Comparison of ENCODE assay signal across 9 cellular contexts in genomic region chr6:41427642-41428401, GRCh38.
A peak's percentile ranks its signal among the peaks of the same experiment; 100 is the strongest.
DNase-seq lines count a peak whose midpoint lies in the region; ATAC-seq and TF ChIP-seq lines count a peak whose summit lies in the region.
"Had no signal": no experiment of that assay in that cellular context is flagged by ENCODE, and none has a peak within 500 bp of the region (broad histone marks: within the 10 kb centered on the region; RNA-seq: fewer than 3 reads in every experiment).

No MANE protein-coding gene starts in this region.

- peaks cover 20% of the 10 kb centered on the region for H3K4me1 Mint-ChIP-seq in activated naive CD8-positive, alpha-beta T cell treated with anti-CD3 and anti-CD28 coated beads for 36 hours

- peaks cover 8% of the 10 kb centered on the region for H3K27me3 ChIP-seq in hepatocyte
- H3K27me3 ChIP-seq: SJSA1 had no signal

- H3K36me3 ChIP-seq in hepatocyte (replicated peaks; ENCODE audit: insufficient read depth, low read depth): no peaks in the 10 kb centered on the region
- H3K36me3 ChIP-seq: SJSA1 had no signal

- WGBS in hepatocyte (ENCODE audit: low lambda C conversion rate, missing lambda C conversion rate): 2% methylated on average over 48 of the region's 78 CpGs

- no peak overlapping the region for H3K27ac Mint-ChIP-seq in activated naive CD8-positive, alpha-beta T cell treated with anti-CD3 and anti-CD28 coated beads for 36 hours

- peaks cover 42% of the 10 kb centered on the region for H3K27me3 Mint-ChIP-seq in activated naive CD8-positive, alpha-beta T cell treated with anti-CD3 and anti-CD28 coated beads for 36 hours

- DNase-seq in ELR (ENCODE audit: low read depth): peak; percentile 52
- peak; percentile 35 for DNase-seq in NCI-H1092 treated with DMSO at 0.1 percent for 48 hours (lab: John Stamatoyannopoulos, UW)
- peak; percentile 29 for DNase-seq in activated naive CD8-positive, alpha-beta T cell treated with anti-CD3 and anti-CD28 coated beads for 36 hours
- peak; percentile 78 for DNase-seq in hepatocyte (ENCODE audit: low spot score)
- DNase-seq in retinal pigment epithelial cell (ENCODE audit: low read depth): no peak
- DNase-seq in NCI-H2107 treated with DMSO at 0.1 percent for 48 hours (lab: John Stamatoyannopoulos, UW; ENCODE audit: unreplicated experiment): no peak

- peak overlapping the region; percentile 97 for H3K4me2 ChIP-seq in hepatocyte

- H3K4me3 Mint-ChIP-seq in activated naive CD8-positive, alpha-beta T cell treated with anti-CD3 and anti-CD28 coated beads for 36 hours: peak overlapping the region; percentile 42

- peak overlapping the region; percentile 56 for H2AFZ ChIP-seq in hepatocyte

- H3K9me3 Mint-ChIP-seq in activated naive CD8-positive, alpha-beta T cell treated with anti-CD3 and anti-CD28 coated beads for 36 hours: no peaks in the 10 kb centered on the region

- ATAC-seq in GM18873 (IDR thresholded peaks at IDR 0.05; ENCODE audit: low FRiP score, unreplicated experiment) (no peak), HG02610 (IDR thresholded peaks at IDR 0.05; ENCODE audit: unreplicated experiment) (no peak)

- H3K4me3 ChIP-seq in hepatocyte (peak overlapping the region; percentile 24), retinal pigment epithelial cell (ENCODE audit: low read length) (peak overlapping the region; percentile 29)
- H3K4me3 ChIP-seq: SJSA1 had no signal

- no peaks in the 10 kb centered on the region for H3K9me3 ChIP-seq in hepatocyte (ENCODE audit: low read depth)
- H3K9me3 ChIP-seq: SJSA1 had no signal

- no peaks in the 10 kb centered on the region for H3K36me3 Mint-ChIP-seq in activated naive CD8-positive, alpha-beta T cell treated with anti-CD3 and anti-CD28 coated beads for 36 hours

- H4K20me1 ChIP-seq in hepatocyte (ENCODE audit: insufficient read depth, poor library complexity, severe bottlenecking): no peaks in the 10 kb centered on the region

- no peak for TF ChIP-seq CTCF in hepatocyte (IDR thresholded peaks at IDR 0.05; ENCODE audit: poor library complexity)
- no peak for TF ChIP-seq CTCF in retinal pigment epithelial cell (conservative IDR thresholded peaks at IDR 0.05; ENCODE audit: low read depth, low read length)

- peaks cover 39% of the 10 kb centered on the region for H3K4me1 ChIP-seq in hepatocyte (ENCODE audit: insufficient read depth)

- H3K79me2 ChIP-seq in hepatocyte: no peaks in the 10 kb centered on the region

- peak overlapping the region; percentile 68 for H3K27ac ChIP-seq in hepatocyte
- H3K27ac ChIP-seq: SJSA1 had no signal

- H3K9me2 ChIP-seq in hepatocyte (replicated peaks; ENCODE audit: insufficient read depth): no peaks in the 10 kb centered on the region

Comparison
In these comparisons a context has a peak if more than half of its experiments do, and no peak if none do; other contexts are left out.
1. DNase-seq: peak in ELR (single experiment), NCI-H1092 treated with DMSO at 0.1 percent for 48 hours (single experiment), activated naive CD8-positive, alpha-beta T cell treated with anti-CD3 and anti-CD28 coated beads for 36 hours (single experiment) and hepatocyte (single experiment); none in retinal pigment epithelial cell (single experiment) and NCI-H2107 treated with DMSO at 0.1 percent for 48 hours (single experiment).